8 cellular contexts compared by ENCODE assay signal in genomic region chr17:35046740-35047283, GRCh38.
A peak's percentile ranks its signal among the peaks of the same experiment; 100 is the strongest.
DNase-seq lines count a peak whose midpoint lies in the region; ATAC-seq and TF ChIP-seq lines count a peak whose summit lies in the region.

No MANE protein-coding gene starts in this region.

- DNase-seq in GM13977 (ENCODE audit: low spot score): peak; percentile 73
- DNase-seq in activated CD4-positive, alpha-beta T cell treated with anti-CD3 and anti-CD28 coated beads for 4 hours: peak; percentile 52 to 66
- peak; percentile 69 for DNase-seq in epithelial cell of esophagus (ENCODE audit: low read depth)
- DNase-seq in stimulated activated CD4-positive, alpha-beta T cell treated with anti-CD3 and anti-CD28 coated beads, Interleukin-4, amount 100 ng/mL, for 1 hour: peak; percentile 33
- DNase-seq in NCI-H187 (lab: John Stamatoyannopoulos, UW): no peak
- DNase-seq in NCI-H187 treated with DMSO at 0.1 percent for 48 hours (lab: John Stamatoyannopoulos, UW): no peak

- no peak for TF ChIP-seq CTCF in GM13977 (IDR thresholded peaks at IDR 0.05; ENCODE audit: extremely low read depth, insufficient read depth, missing control alignments)
- TF ChIP-seq CTCF in epithelial cell of esophagus (IDR thresholded peaks at IDR 0.05; ENCODE audit: insufficient read depth, low read depth, low read length, missing control alignments): no peak

- no peak overlapping the region for H3K4me3 ChIP-seq in epithelial cell of esophagus (ENCODE audit: low read length)

- in situ Hi-C loops in GM13977 (cut with MboI; ENCODE audit: low pct_unique_long_range_greater_than_20kb, low sequenced_read_pairs, unreplicated experiment): no loop called here

- ATAC-seq in HG03442 (IDR thresholded peaks at IDR 0.05; ENCODE audit: unreplicated experiment): peak; percentile 46
- no peak for ATAC-seq in HG03460 (IDR thresholded peaks at IDR 0.05; ENCODE audit: unreplicated experiment)

Comparison
In these comparisons a context has a peak if more than half of its experiments do, and no peak if none do; other contexts are left out.
1. DNase-seq: peak in GM13977 (single experiment), activated CD4-positive, alpha-beta T cell treated with anti-CD3 and anti-CD28 coated beads for 4 hours (2 of 2), epithelial cell of esophagus (single experiment) and stimulated activated CD4-positive, alpha-beta T cell treated with anti-CD3 and anti-CD28 coated beads, Interleukin-4, amount 100 ng/mL, for 1 hour (single experiment); none in NCI-H187 (0 of 2) and NCI-H187 treated with DMSO at 0.1 percent for 48 hours (single experiment).